In the genomic region with DNA sequence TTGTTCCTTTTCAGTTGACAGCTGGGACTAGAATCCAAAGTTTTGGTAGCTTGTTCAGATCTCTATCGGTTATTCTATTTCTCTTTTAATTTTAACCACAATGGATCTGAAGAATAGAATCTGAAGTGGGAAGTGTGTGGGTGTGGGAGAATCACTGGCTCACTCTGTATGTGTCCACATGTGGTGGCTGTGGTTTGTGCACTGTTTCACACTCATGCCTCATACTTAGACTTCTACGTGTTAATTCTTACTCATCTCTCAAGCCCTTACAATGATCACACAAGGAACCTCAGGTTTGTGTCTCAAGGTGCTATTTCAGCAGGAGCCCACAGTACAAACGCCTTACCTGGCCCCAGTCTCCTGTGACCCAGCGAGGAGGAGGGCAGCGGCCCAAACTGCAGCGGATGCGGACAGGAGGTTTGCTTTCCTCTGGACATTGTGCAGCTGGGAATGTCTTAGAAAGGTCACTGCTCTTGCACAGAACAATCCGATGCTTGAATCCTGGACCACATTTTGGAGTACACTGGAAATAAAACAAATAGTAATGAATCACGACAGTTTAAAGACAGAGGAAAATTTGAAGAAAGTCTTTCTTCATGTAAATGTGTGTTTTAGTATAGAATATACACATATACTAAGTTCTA, we compare ENCODE assay signal across 9 cellular contexts.
A peak's percentile ranks its signal among the peaks of the same experiment; 100 is the strongest.
DNase-seq lines count a peak whose midpoint lies in the region; ATAC-seq and TF ChIP-seq lines count a peak whose summit lies in the region.
"Had no signal": no experiment of that assay in that cellular context is flagged by ENCODE, and none has a peak within 500 bp of the region (broad histone marks: within the 10 kb centered on the region; RNA-seq: fewer than 3 reads in every experiment).

No MANE protein-coding gene starts in this region.

- H3K27ac ChIP-seq in GM23248: peak overlapping the region; percentile 84
- no peak overlapping the region for H3K27ac ChIP-seq in PC-9

- H3K9me2 ChIP-seq in GM23248 (ENCODE audit: insufficient read depth) (no peaks in the 10 kb centered on the region), PC-9 (ENCODE audit: insufficient read depth) (no peaks in the 10 kb centered on the region)

- H3K4me3 ChIP-seq in GM23248 (no peak overlapping the region), PC-9 (no peak overlapping the region)

- H3K36me3 ChIP-seq in GM23248 (ENCODE audit: low read depth) (peaks cover 36% of the 10 kb centered on the region), PC-9 (ENCODE audit: low read depth) (no peaks in the 10 kb centered on the region)

- in situ Hi-C loops in GM13976 (cut with MboI; ENCODE audit: low sequenced_read_pairs, unreplicated experiment) (no loop called here), GM23248 (cut with MboI) (no loop called here)

- ATAC-seq in HG03439 (IDR thresholded peaks at IDR 0.05; ENCODE audit: unreplicated experiment): no peak

- CTCF ChIA-PET in PC-9 (lab: Charles Lee): no interaction called here

- H3K4me1 ChIP-seq in GM23248 (ENCODE audit: insufficient read depth) (peaks cover 9% of the 10 kb centered on the region), PC-9 (replicated peaks; ENCODE audit: insufficient read depth) (no peaks in the 10 kb centered on the region)

- H3K79me2 ChIP-seq in GM23248 (ENCODE audit: insufficient read depth) (peaks cover 10% of the 10 kb centered on the region; the same call in 1 of the 2 replicates), PC-9 (ENCODE audit: low read depth) (no peaks in the 10 kb centered on the region)

- H3K27me3 ChIP-seq in GM23248 (replicated peaks; ENCODE audit: insufficient read depth): no peaks in the 10 kb centered on the region
- no peaks in the 10 kb centered on the region for H3K27me3 ChIP-seq in PC-9 (ENCODE audit: insufficient read depth, low read depth)

- DNase-seq in GM13976 (ENCODE audit: low spot score): peak; percentile 84
- peak; percentile 93 for DNase-seq in GM23248
- peak in 3 of 5 experiments; percentile 0 to 68 (median 11) for DNase-seq in T-helper 2 cell
- DNase-seq in non-pigmented ciliary epithelial cell (ENCODE audit: low read depth): peak; percentile 96
- DNase-seq in iPS-NIHi11 (ENCODE audit: low spot score): no peak
- no peak for DNase-seq in posterior vena cava (ENCODE audit: low spot score)
- DNase-seq in PC-9: no peak
- DNase-seq: small intestine had no signal

- BruUV-seq in PC-9 (replicated peaks; lab: Mats Ljungman, UMichigan): no TSS peak

- peak overlapping the region; percentile 25 for H3K4me2 ChIP-seq in GM23248 (ENCODE audit: unreplicated experiment)
- H3K4me2 ChIP-seq in PC-9: no peak overlapping the region

- H2AFZ ChIP-seq in GM23248 (no peak overlapping the region), PC-9 (no peak overlapping the region)

- 68 to 72% methylated on average over 9 of the region's 9 CpGs for WGBS in GM23248 (ENCODE audit: low coverage in 1 of 2, low lambda C conversion rate in 2 of 2, missing lambda C conversion rate in 2 of 2), 2 experiments

- peaks cover 19% of the 10 kb centered on the region for H3F3A ChIP-seq in GM23248 (ENCODE audit: insufficient read depth)
- H3F3A ChIP-seq in PC-9 (ENCODE audit: insufficient read depth, low read depth): no peaks in the 10 kb centered on the region

- POLR2A ChIA-PET in PC-9 (lab: Charles Lee; ENCODE audit: unreplicated experiment): no interaction called here

- H4K20me1 ChIP-seq in GM23248 (ENCODE audit: insufficient read depth) (no peaks in the 10 kb centered on the region), PC-9 (ENCODE audit: insufficient read depth) (no peaks in the 10 kb centered on the region)

- intact Hi-C loops in posterior vena cava (cut with DNase I): no loop called here
- intact Hi-C loops in PC-9 (cut with micrococcal nuclease; ENCODE audit: unreplicated experiment): no loop called here

- H3K9me3 ChIP-seq in GM23248 (ENCODE audit: low read depth) (no peaks in the 10 kb centered on the region), PC-9 (ENCODE audit: insufficient read depth, low read depth) (no peaks in the 10 kb centered on the region)

- TF ChIP-seq CTCF in GM13976 (IDR thresholded peaks at IDR 0.05; ENCODE audit: borderline replicate concordance, control extremely low read depth, extremely low read depth, insufficient read depth, missing control alignments): no peak
- TF ChIP-seq CTCF in PC-9 (conservative IDR thresholded peaks at IDR 0.05): no peak

- peak overlapping the region; percentile 51 for H3K9ac ChIP-seq in GM23248

Comparison
In these comparisons a context has a peak if more than half of its experiments do, and no peak if none do; other contexts are left out.
1. DNase-seq: peak in GM13976 (single experiment), GM23248 (single experiment), T-helper 2 cell (3 of 5) and non-pigmented ciliary epithelial cell (single experiment); none in iPS-NIHi11 (single experiment), posterior vena cava (single experiment) and PC-9 (0 of 2).